14 cellular contexts compared by ENCODE assay signal in genomic region chr1:100390507-100390906, GRCh38.
"Had no signal": no experiment of that assay in that cellular context is flagged by ENCODE, and none has a peak within 500 bp of the region (broad histone marks: within the 10 kb centered on the region; RNA-seq: fewer than 3 reads in every experiment).

No MANE protein-coding gene starts in this region.

- H3K9me3 ChIP-seq: colonic mucosa, left ventricle myocardium inferior, mucosa of descending colon, tibial artery had no signal

- H3K4me1 ChIP-seq: colonic mucosa had no signal

- H3K9me3 Mint-ChIP-seq: natural killer cell; stimulated activated memory B cell treated with anti-CD40 and anti-IgM and Interleukin-4, amounts not matched to agents 10 μg/mL and 1 μg/mL and 100 μg/mL, for 72 hours had no signal

- H3K4me3 ChIP-seq: colonic mucosa, left ventricle myocardium inferior, mucosa of descending colon, tibial artery had no signal

- ATAC-seq: activated CD8-positive, alpha-beta memory T cell treated with anti-CD3 and anti-CD28 coated beads, Interleukin-2, amount 10 ng/mL, durations not matched to agents 7 days and 5 days; mucosa of descending colon; natural killer cell; stimulated activated memory B cell treated with anti-CD40 and anti-IgM and Interleukin-4, amounts not matched to agents 10 μg/mL and 1 μg/mL and 100 μg/mL, for 72 hours had no signal

- H3K36me3 Mint-ChIP-seq: natural killer cell had no signal

- DNase-seq: activated CD4-positive, alpha-beta T cell treated with anti-CD3 and anti-CD28 coated beads, Interleukin-2, amount 50 U/mL, for 1 hour; activated CD4-positive, CD25-positive, alpha-beta regulatory T cell; activated CD8-positive, alpha-beta memory T cell treated with anti-CD3 and anti-CD28 coated beads, Interleukin-2, amount 10 ng/mL, durations not matched to agents 7 days and 5 days; activated T-cell treated with anti-CD3 and anti-CD28 coated beads, Interleukin-2, amount 50 U/mL, for 48 hours; colonic mucosa; foreskin fibroblast; glutamatergic neuron; left ventricle myocardium inferior; mucosa of descending colon; natural killer cell; posterior cingulate gyrus; stimulated activated CD4-positive, alpha-beta T cell treated with anti-CD3 and anti-CD28 coated beads, Interleukin-2, amount 100 ng/mL, for 48 hours; tibial artery had no signal

- H3K36me3 ChIP-seq: colonic mucosa, left ventricle myocardium inferior had no signal

- H3K27ac ChIP-seq: colonic mucosa, left ventricle myocardium inferior, tibial artery had no signal

- H3K27me3 Mint-ChIP-seq: activated CD8-positive, alpha-beta memory T cell treated with anti-CD3 and anti-CD28 coated beads, Interleukin-2, amount 10 ng/mL, durations not matched to agents 7 days and 5 days; stimulated activated memory B cell treated with anti-CD40 and anti-IgM and Interleukin-4, amounts not matched to agents 10 μg/mL and 1 μg/mL and 100 μg/mL, for 72 hours had no signal

- H3K27me3 ChIP-seq: colonic mucosa, tibial artery had no signal

- H3K27ac Mint-ChIP-seq: activated CD8-positive, alpha-beta memory T cell treated with anti-CD3 and anti-CD28 coated beads, Interleukin-2, amount 10 ng/mL, durations not matched to agents 7 days and 5 days; stimulated activated memory B cell treated with anti-CD40 and anti-IgM and Interleukin-4, amounts not matched to agents 10 μg/mL and 1 μg/mL and 100 μg/mL, for 72 hours had no signal

- H3K4me3 Mint-ChIP-seq: activated CD8-positive, alpha-beta memory T cell treated with anti-CD3 and anti-CD28 coated beads, Interleukin-2, amount 10 ng/mL, durations not matched to agents 7 days and 5 days; natural killer cell; stimulated activated memory B cell treated with anti-CD40 and anti-IgM and Interleukin-4, amounts not matched to agents 10 μg/mL and 1 μg/mL and 100 μg/mL, for 72 hours had no signal
